30 cellular contexts compared by ENCODE assay signal in the genomic region with DNA sequence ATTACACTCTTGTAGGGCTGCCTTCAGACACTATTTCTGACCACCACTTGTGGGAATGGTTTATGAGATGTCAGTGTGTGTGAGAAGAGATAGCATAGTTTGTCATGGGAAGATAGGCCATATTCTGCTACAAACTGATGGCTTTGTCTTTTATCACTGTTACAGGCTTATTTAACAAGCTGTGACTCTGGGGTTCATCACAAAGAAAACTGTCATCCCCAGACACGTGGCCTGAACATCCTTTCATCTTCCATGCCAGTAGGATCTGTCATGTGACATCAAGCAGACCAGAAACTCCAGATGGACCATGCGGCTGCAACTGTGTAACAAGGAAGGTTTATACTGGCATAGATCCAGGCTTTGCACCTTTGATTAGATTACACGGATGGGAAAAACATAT.
DNase-seq lines count a peak whose midpoint lies in the region; ATAC-seq, FAIRE-seq and TF ChIP-seq lines count a peak whose summit lies in the region.
"Had no signal": no experiment of that assay in that cellular context is flagged by ENCODE, and none has a peak within 500 bp of the region (broad histone marks: within the 10 kb centered on the region; RNA-seq: fewer than 3 reads in every experiment).

No MANE protein-coding gene starts in this region.

- H3K27me3 ChIP-seq in HepG2 (ENCODE audit: control insufficient read depth in 1 of 2, insufficient read depth in 2 of 2, low read length in 2 of 2) (no peaks in the 10 kb centered on the region), right lobe of liver (no peaks in the 10 kb centered on the region)
- H3K27me3 ChIP-seq: BLaER1 treated with 17β-estradiol and CSF1 and Interleukin-3, amounts not matched to agents 10 nM and 100 nM; esophagus squamous epithelium; heart left ventricle; Peyer's patch; transverse colon had no signal

- no TSS peak for BruUV-seq in HepG2 (replicated peaks; lab: Mats Ljungman, UMichigan)

- intact Hi-C loops in HepG2 (cut with micrococcal nuclease; ENCODE audit: unreplicated experiment) (no loop called here), right lobe of liver (cut with DNase I) (no loop called here)

- no peaks in the 10 kb centered on the region for H3K36me3 ChIP-seq in HepG2 (replicated peaks in 1 of 2; ENCODE audit: control insufficient read depth in 1 of 2, insufficient read depth in 2 of 2, low read length in 2 of 2)
- H3K36me3 ChIP-seq in right lobe of liver, result no peaks in the 10 kb centered on the region
- H3K36me3 ChIP-seq: BLaER1 treated with 17β-estradiol and CSF1 and Interleukin-3, amounts not matched to agents 10 nM and 100 nM; esophagus squamous epithelium; heart left ventricle; Peyer's patch; transverse colon had no signal

- H3K4me3 ChIP-seq in HepG2 (replicated peaks in 1 of 3; ENCODE audit: insufficient read depth in 1 of 3, low read depth in 2 of 3, low read length in 3 of 3) (no peak overlapping the region), right lobe of liver (no peak overlapping the region)
- H3K4me3 ChIP-seq: BLaER1 treated with 17β-estradiol and CSF1 and Interleukin-3, amounts not matched to agents 10 nM and 100 nM; esophagus squamous epithelium; heart left ventricle; mucosa of descending colon; Peyer's patch; transverse colon had no signal

- TF ChIP-seq CTCF in HepG2 (CRISPR knock-in tag; IDR thresholded peaks at IDR 0.05) (no peak), right lobe of liver (IDR thresholded peaks at IDR 0.05) (no peak)

- POLR2A ChIA-PET in HepG2 (lab: Yijun Ruan, JAX), result no interaction called here

- DNase-seq in HepG2 (ENCODE audit: low spot score) (no peak), right lobe of liver (no peak), NCI-H345 (lab: John Stamatoyannopoulos, UW) (peak; percentile 54), cerebellum (ENCODE audit: low spot score) (peak; percentile 1), RCC 7860 (ENCODE audit: low spot score) (no peak)
- DNase-seq: activated CD4-positive, alpha-beta T cell treated with anti-CD3 and anti-CD28 coated beads for 36 hours; activated CD8-positive, alpha-beta memory T cell treated with anti-CD3 and anti-CD28 coated beads, Interleukin-2, amount 50 U/mL, for 48 hours; activated CD8-positive, alpha-beta T cell treated with anti-CD3 and anti-CD28 coated beads for 36 hours; activated naive CD4-positive, alpha-beta T cell treated with Interleukin-2 at 50 U/mL for 16 hours; Caco-2; esophagus squamous epithelium; foreskin keratinocyte; heart left ventricle; KG1; mucosa of descending colon; natural killer cell; NCI-H1105; NCI-H2029; NCI-H446 treated with DMSO at 0.1 percent for 48 hours; Peyer's patch; T1000; transverse colon had no signal

- no peak overlapping the region for H3K27ac ChIP-seq in HepG2 (ENCODE audit: extremely low read length, insufficient read depth, low read length)
- no peak overlapping the region for H3K27ac ChIP-seq in right lobe of liver
- H3K27ac ChIP-seq: BLaER1 treated with 17β-estradiol and CSF1 and Interleukin-3, amounts not matched to agents 10 nM and 100 nM; esophagus squamous epithelium; foreskin keratinocyte; heart left ventricle; Peyer's patch; transverse colon; VCaP had no signal

- no peak for TF ChIP-seq POLR2A in HepG2 (IDR thresholded peaks at IDR 0.05; ENCODE audit: insufficient read depth in 1 of 2, low read depth in 2 of 2, low read length in 2 of 2)
- TF ChIP-seq POLR2A in right lobe of liver (IDR thresholded peaks at IDR 0.05), result no peak

- no peaks in the 10 kb centered on the region for H4K20me1 ChIP-seq in HepG2 (ENCODE audit: insufficient read depth, low read length)
- H4K20me1 ChIP-seq: BLaER1 treated with 17β-estradiol and CSF1 and Interleukin-3, amounts not matched to agents 10 nM and 100 nM had no signal

- H3K9ac ChIP-seq in HepG2 (ENCODE audit: insufficient read depth, low read depth, low read length), result no peak overlapping the region
- H3K9ac ChIP-seq: BLaER1 treated with 17β-estradiol and CSF1 and Interleukin-3, amounts not matched to agents 10 nM and 100 nM had no signal

- in situ Hi-C loops in HepG2 (cut with HindIII; ENCODE audit: extremely low pct_ligation_motif_present, low pct_unique_long_range_greater_than_20kb), result no loop called here

- no peak for ATAC-seq in HepG2
- ATAC-seq in right lobe of liver, result no peak
- no peak for ATAC-seq in HG02588 (IDR thresholded peaks at IDR 0.05; ENCODE audit: unreplicated experiment)
- no peak for ATAC-seq in HG03442 (IDR thresholded peaks at IDR 0.05; ENCODE audit: unreplicated experiment)
- ATAC-seq: activated CD4-positive, alpha-beta T cell treated with anti-CD3 and anti-CD28 coated beads for 36 hours; activated CD8-positive, alpha-beta T cell treated with anti-CD3 and anti-CD28 coated beads for 36 hours; foreskin keratinocyte; heart left ventricle; mucosa of descending colon; natural killer cell; stimulated activated memory B cell treated with anti-CD40 and anti-IgM and Interleukin-4, amounts not matched to agents 10 μg/mL and 1 μg/mL and 100 μg/mL, for 72 hours had no signal

- H3K4me1 ChIP-seq in HepG2 (ENCODE audit: insufficient read depth, low read length) (no peaks in the 10 kb centered on the region), right lobe of liver (no peaks in the 10 kb centered on the region)
- H3K4me1 ChIP-seq: BLaER1 treated with 17β-estradiol and CSF1 and Interleukin-3, amounts not matched to agents 10 nM and 100 nM; Caco-2; esophagus squamous epithelium; foreskin keratinocyte; heart left ventricle; Peyer's patch; transverse colon had no signal

- no peak overlapping the region for H2AFZ ChIP-seq in HepG2 (ENCODE audit: low read length)

- no peaks in the 10 kb centered on the region for H3K79me2 ChIP-seq in HepG2 (ENCODE audit: insufficient read depth, low read length)

- H3K4me2 ChIP-seq in HepG2 (ENCODE audit: low read depth, low read length), result no peak overlapping the region
- H3K4me2 ChIP-seq: BLaER1 treated with 17β-estradiol and CSF1 and Interleukin-3, amounts not matched to agents 10 nM and 100 nM had no signal

- TF ChIP-seq EP300 in HepG2 (IDR thresholded peaks at IDR 0.05; ENCODE audit: low read depth in 2 of 2, low read length in 2 of 2) (no peak), HepG2 (CRISPR knock-in tag; IDR thresholded peaks at IDR 0.05; ENCODE audit: borderline replicate concordance) (no peak)

- FAIRE-seq in HepG2 (lab: Jason Lieb, UNC) (no peak), RCC 7860 (lab: Jason Lieb, UNC) (no peak)
- FAIRE-seq: GM18507, GM19239, HTR-8/SVneo had no signal

- TF ChIP-seq RAD21 in HepG2 (CRISPR knock-in tag; IDR thresholded peaks at IDR 0.05), result no peak

- WGBS in HepG2 (ENCODE audit: low lambda C conversion rate), result 3% methylated on average over 3 of the region's 3 CpGs
- WGBS in right lobe of liver (ENCODE audit: insufficient coverage, low coverage, low lambda C conversion rate, missing lambda C conversion rate), result 23% methylated on average over 3 of the region's 3 CpGs

- no peaks in the 10 kb centered on the region for H3K9me3 ChIP-seq in HepG2 (ENCODE audit: low read length)
- H3K9me3 ChIP-seq in right lobe of liver, result no peaks in the 10 kb centered on the region
- H3K9me3 ChIP-seq: Caco-2, esophagus squamous epithelium, mucosa of descending colon, Peyer's patch, transverse colon had no signal

- CTCF ChIA-PET in HepG2 (lab: Yijun Ruan, JAX; ENCODE audit: low intra/inter-chr PET ratio, low total read pairs), result no interaction called here

TF ChIP-seq in HepG2, 621 proteins besides CTCF, POLR2A, EP300 and RAD21:
- peak; percentile 42; the same call in 1 of the 2 replicates for TF ChIP-seq CREB1 (IDR thresholded peaks at IDR 0.05)
- no peak for TF ChIP-seq CREB1 (CRISPR knock-in tag; IDR thresholded peaks at IDR 0.05)
- TF ChIP-seq SRSF9 (IDR thresholded peaks at IDR 0.05; ENCODE audit: borderline replicate concordance, insufficient read depth, low read depth, low read length, poor library complexity, severe bottlenecking), result no peak

Comparison
In these comparisons a context has a peak if more than half of its experiments do, and no peak if none do; other contexts are left out.
1. DNase-seq: peak in NCI-H345 (single experiment) and cerebellum (single experiment); none in HepG2 (single experiment), right lobe of liver (0 of 3) and RCC 7860 (single experiment).